Comparison of ENCODE assay signal across 15 cellular contexts in genomic region chr10:47286116-47286505, GRCh38. TPM values are rescaled to one million over a fixed set of nuclear protein-coding genes. Genes with fewer than 3 reads are reported as not detected.
"Had no signal": no experiment of that assay in that cellular context is flagged by ENCODE, and none has a peak within 500 bp of the region (broad histone marks: within the 10 kb centered on the region; RNA-seq: fewer than 3 reads in every experiment).

No MANE protein-coding gene starts in this region.

- H3K27ac Mint-ChIP-seq: activated T-helper 2 cell treated with anti-CD3 and anti-CD28 coated beads, Interferon-gamma antibody, Interleukin-2, Interleukin-4, amounts not matched to agents 10 μg/mL and 5 μg/mL and 100 μg/mL, durations not matched to agents 14 hours and 24 hours and 36 hours; natural killer cell treated with Interleukin-12 subunit alpha and Interleukin-12 subunit beta and Interleukin-15 and Interleukin-18, amount 100 ng/mL, for 72 hours had no signal

- H3K9me3 Mint-ChIP-seq: activated T-helper 2 cell treated with anti-CD3 and anti-CD28 coated beads, Interferon-gamma antibody, Interleukin-2, Interleukin-4, amounts not matched to agents 10 μg/mL and 5 μg/mL and 100 μg/mL, durations not matched to agents 14 hours and 24 hours and 36 hours; natural killer cell treated with Interleukin-12 subunit alpha and Interleukin-12 subunit beta and Interleukin-15 and Interleukin-18, amount 100 ng/mL, for 72 hours had no signal

- H3K9me3 ChIP-seq: heart right ventricle, mucosa of descending colon, testis had no signal

- H3K27me3 Mint-ChIP-seq: stimulated activated naive CD8-positive, alpha-beta T cell treated with anti-CD3 and anti-CD28 coated beads, Interleukin-15, amount 100 ng/mL, for 72 hours had no signal

- H3K4me3 Mint-ChIP-seq: natural killer cell treated with Interleukin-12 subunit alpha and Interleukin-12 subunit beta and Interleukin-15 and Interleukin-18, amount 100 ng/mL, for 72 hours had no signal

- H3K27me3 ChIP-seq: cardiac muscle cell, heart right ventricle, testis had no signal

- H3K27ac ChIP-seq: cardiac muscle cell, testis had no signal

- DNase-seq: activated CD4-positive, alpha-beta T cell treated with anti-CD3 and anti-CD28 coated beads, Interleukin-2, amount 50 U/mL, for 48 hours; foreskin melanocyte; heart right ventricle; mammary epithelial cell; stimulated activated CD4-positive, alpha-beta T cell treated with anti-CD3 and anti-CD28 coated beads, Interleukin-12 subunit alpha, Interleukin-12 subunit beta, amount 100 ng/mL, for 4 hours; stimulated activated naive CD8-positive, alpha-beta T cell treated with anti-CD3 and anti-CD28 coated beads, Interleukin-15, amount 100 ng/mL, for 72 hours; testis had no signal

- H3K36me3 Mint-ChIP-seq: natural killer cell treated with Interleukin-12 subunit alpha and Interleukin-12 subunit beta and Interleukin-15 and Interleukin-18, amount 100 ng/mL, for 72 hours had no signal

- ATAC-seq: left lobe of liver; mucosa of descending colon; natural killer cell treated with Interleukin-12 subunit alpha and Interleukin-12 subunit beta and Interleukin-15 and Interleukin-18, amount 100 ng/mL, for 72 hours had no signal

RNA-seq across cellular contexts. Expression of gene GDF10, which starts 13.9 kb away (rescaled TPM):
- total RNA-seq: mammary epithelial cell; natural killer cell treated with Interleukin-12 subunit alpha and Interleukin-12 subunit beta and Interleukin-15 and Interleukin-18, amount 100 ng/mL, for 72 hours; pulmonary artery endothelial cell had no signal

RNA-seq across cellular contexts. Expression of gene GDF2, which starts 36.1 kb away (rescaled TPM):
- total RNA-seq: activated T-helper 2 cell treated with anti-CD3 and anti-CD28 coated beads, Interferon-gamma antibody, Interleukin-2, Interleukin-4, amounts not matched to agents 10 μg/mL and 5 μg/mL and 100 μg/mL, durations not matched to agents 14 hours and 24 hours and 36 hours; heart right ventricle; mammary epithelial cell; mucosa of descending colon; natural killer cell treated with Interleukin-12 subunit alpha and Interleukin-12 subunit beta and Interleukin-15 and Interleukin-18, amount 100 ng/mL, for 72 hours; osteoblast; pulmonary artery endothelial cell; ureter had no signal
